Comparison of ENCODE assay signal across 21 cellular contexts in the genomic region with DNA sequence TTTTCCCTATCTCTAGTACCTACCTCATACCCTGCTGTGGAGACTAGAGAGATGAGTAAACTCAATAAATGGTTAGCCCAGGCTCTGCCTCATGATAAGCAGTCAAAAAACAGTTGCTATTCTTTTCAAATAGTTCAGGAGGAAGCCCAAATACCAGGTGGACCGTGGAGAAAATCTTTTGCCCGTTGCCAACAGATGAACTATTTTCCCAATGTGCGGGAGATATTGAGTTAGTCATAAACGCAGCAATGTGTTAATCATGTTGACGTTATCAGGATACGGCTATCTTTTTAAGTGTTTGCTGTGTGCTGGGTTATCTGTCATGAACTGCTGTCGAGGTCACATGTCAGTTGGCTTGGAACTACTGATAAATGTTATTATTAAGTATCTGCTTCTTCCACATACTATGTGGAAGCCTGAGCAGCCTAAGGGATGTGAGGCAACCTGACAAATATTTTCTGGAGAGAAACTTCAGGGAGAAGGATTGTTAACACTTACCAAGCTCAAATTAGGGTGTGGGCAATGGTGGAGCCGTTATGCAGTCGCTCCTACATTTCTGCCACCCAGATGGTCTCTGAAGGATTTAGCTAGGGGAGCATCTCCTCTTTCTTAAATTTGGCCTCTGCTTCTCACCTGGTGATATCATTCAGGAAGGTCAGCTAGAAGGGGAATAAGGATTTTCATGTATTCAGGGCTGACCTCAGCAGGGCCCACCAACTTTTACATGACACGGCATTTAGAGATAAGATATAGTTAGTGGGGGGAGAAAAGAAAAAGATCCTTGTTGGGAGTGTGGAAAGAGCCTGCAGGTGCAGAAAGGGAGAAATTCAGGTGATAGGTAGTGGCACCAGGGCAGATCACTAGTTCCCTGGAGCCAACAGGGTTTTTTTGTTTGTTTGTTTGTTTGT. TPM values are rescaled to one million over a fixed set of nuclear protein-coding genes. Genes with fewer than 3 reads are reported as not detected.
A peak's percentile ranks its signal among the peaks of the same experiment; 100 is the strongest.
DNase-seq lines count a peak whose midpoint lies in the region; ATAC-seq, FAIRE-seq and TF ChIP-seq lines count a peak whose summit lies in the region.
"Had no signal": no experiment of that assay in that cellular context is flagged by ENCODE, and none has a peak within 500 bp of the region (broad histone marks: within the 10 kb centered on the region; RNA-seq: fewer than 3 reads in every experiment).

No MANE protein-coding gene starts in this region.

- H3K79me2 ChIP-seq in K562 (ENCODE audit: control insufficient read depth, insufficient read depth, low read length) (no peaks in the 10 kb centered on the region), HepG2 (ENCODE audit: insufficient read depth, low read length) (no peaks in the 10 kb centered on the region)

- BruUV-seq in K562 (replicated peaks; lab: Mats Ljungman, UMichigan) = no TSS peak
- no TSS peak for BruUV-seq in HepG2 (replicated peaks; lab: Mats Ljungman, UMichigan)

- ATAC-seq in A549 (peak; percentile 60 to 80; a peak in 4 of 6 replicates), K562 (peak; percentile 84), HepG2 (no peak), HG03039 (IDR thresholded peaks at IDR 0.05; ENCODE audit: unreplicated experiment) (no peak), HG03280 (IDR thresholded peaks at IDR 0.05; ENCODE audit: unreplicated experiment) (no peak)
- ATAC-seq: effector memory CD8-positive, alpha-beta T cell; sciatic nerve had no signal

- no peak for TF ChIP-seq CTCF in A549 (IDR thresholded peaks at IDR 0.05)
- TF ChIP-seq CTCF in K562 (IDR thresholded peaks at IDR 0.05 in 2 of 3, conservative IDR thresholded peaks at IDR 0.05 in 1 of 3; ENCODE audit: insufficient read depth in 2 of 3, low read depth in 1 of 3, low read length in 3 of 3) = no peak
- TF ChIP-seq CTCF in HepG2 (CRISPR knock-in tag; IDR thresholded peaks at IDR 0.05) = no peak
- TF ChIP-seq CTCF in esophagus muscularis mucosa (IDR thresholded peaks at IDR 0.05) = no peak

- DNase-seq in A549 (ENCODE audit: low read depth in 1 of 2, low spot score in 1 of 2) (peak in 1 of 2 experiments; percentile 39), LHCN-M2 (ENCODE audit: low read depth) (peak; percentile 12), K562 (ENCODE audit: extremely low read depth in 1 of 4, low spot score in 3 of 4) (peak; percentile 72 to 90 (median 74)), HepG2 (ENCODE audit: low spot score) (no peak), T-helper 2 cell (no peak), esophagus muscularis mucosa (ENCODE audit: extremely low spot score) (no peak)
- DNase-seq: ACHN; activated CD4-positive, alpha-beta T cell treated with anti-CD3 and anti-CD28 coated beads for 1 hour; central memory CD4-positive, alpha-beta T cell; DND-41; effector memory CD8-positive, alpha-beta T cell; GM23248; NCI-H2081; NCI-H524; SIG-M5; transverse colon had no signal

- 14% methylated on average over 10 of the region's 10 CpGs for WGBS in A549 (ENCODE audit: missing lambda C conversion rate)
- WGBS in K562 (ENCODE audit: insufficient coverage, low coverage, missing lambda C conversion rate) = under 1% methylated on average over 10 of the region's 10 CpGs
- WGBS in HepG2 (ENCODE audit: low lambda C conversion rate) = 6% methylated on average over 10 of the region's 10 CpGs
- WGBS in esophagus muscularis mucosa = 60% methylated on average over 10 of the region's 10 CpGs

- FAIRE-seq in A549 (lab: Jason Lieb, UNC) (no peak), K562 (lab: Jason Lieb, UNC) (peak; percentile 91), HepG2 (lab: Jason Lieb, UNC) (no peak)

- no peaks in the 10 kb centered on the region for H3K9me1 ChIP-seq in K562 (ENCODE audit: control insufficient read depth, insufficient read depth, low read length)

- H3K27ac ChIP-seq in A549 (no peak overlapping the region), K562 (ENCODE audit: extremely low read depth, low read depth, low read length) (peak overlapping the region; percentile 35), HepG2 (ENCODE audit: extremely low read length, insufficient read depth, low read length) (no peak overlapping the region), esophagus muscularis mucosa (replicated peaks in 1 of 4) (no peak overlapping the region)
- H3K27ac ChIP-seq: GM23248, neutrophil, transverse colon had no signal

- no peaks in the 10 kb centered on the region for H3K9me3 ChIP-seq in A549
- peaks cover 2% of the 10 kb centered on the region; the same call in 1 of the 2 replicates for H3K9me3 ChIP-seq in K562 (replicated peaks; ENCODE audit: control insufficient read depth, insufficient read depth, low read depth, low read length)
- no peaks in the 10 kb centered on the region for H3K9me3 ChIP-seq in HepG2 (ENCODE audit: low read length)
- no peaks in the 10 kb centered on the region for H3K9me3 ChIP-seq in esophagus muscularis mucosa
- H3K9me3 ChIP-seq: neutrophil, transverse colon had no signal

- TF ChIP-seq RAD21 in A549 (conservative IDR thresholded peaks at IDR 0.05 in 1 of 2, IDR thresholded peaks at IDR 0.05 in 1 of 2) = no peak
- TF ChIP-seq RAD21 in K562 (CRISPR knock-in tag; conservative IDR thresholded peaks at IDR 0.05 in 1 of 2, IDR thresholded peaks at IDR 0.05 in 1 of 2) = peak in 1 of 2 experiments; percentile 12; a peak in 2 of 4 replicates
- TF ChIP-seq RAD21 in HepG2 (CRISPR knock-in tag; IDR thresholded peaks at IDR 0.05) = no peak

- peak overlapping the region; percentile 30; the same call in 1 of the 2 replicates for H2AFZ ChIP-seq in K562 (ENCODE audit: low read depth, low read length)
- no peak overlapping the region for H2AFZ ChIP-seq in HepG2 (ENCODE audit: low read length)
- H2AFZ ChIP-seq: GM23248 had no signal

- POLR2A ChIA-PET in A549 (lab: Yijun Ruan, JAX) (no interaction called here), K562 (lab: Yijun Ruan, JAX) (interaction anchor here (0.7 to 1.3 kb wide), 6 partner anchors 12 to 668 kb away, joined by 3 read pairs; a partner anchor contains a TSS), HepG2 (lab: Yijun Ruan, JAX) (no interaction called here)

- intact Hi-C loops in K562 (cut with micrococcal nuclease) = no loop called here
- intact Hi-C loops in HepG2 (cut with micrococcal nuclease; ENCODE audit: unreplicated experiment) = no loop called here
- intact Hi-C loops in esophagus muscularis mucosa (cut with DNase I) = no loop called here

- CTCF ChIA-PET in A549 (lab: Yijun Ruan, JAX) = interaction anchor here (1.0 to 1.4 kb wide), 4 partner anchors 13 to 94 kb away, joined by 3 read pairs; no protein-coding TSS in a partner anchor
- CTCF ChIA-PET in K562 (lab: Yijun Ruan, JAX; ENCODE audit: low intra/inter-chr PET ratio) = no interaction called here
- CTCF ChIA-PET in HepG2 (lab: Yijun Ruan, JAX; ENCODE audit: low intra/inter-chr PET ratio, low total read pairs) = no interaction called here

- H3K27me3 ChIP-seq in K562 (ENCODE audit: control insufficient read depth in 2 of 2, insufficient read depth in 2 of 2, low read length in 2 of 2) = no peaks in the 10 kb centered on the region
- peaks cover 0 to 4% of the 10 kb centered on the region in 2 experiments; a peak in 1 of 5 replicates for H3K27me3 ChIP-seq in HepG2 (ENCODE audit: control insufficient read depth in 1 of 2, insufficient read depth in 2 of 2, low read length in 2 of 2)
- no peaks in the 10 kb centered on the region for H3K27me3 ChIP-seq in esophagus muscularis mucosa
- H3K27me3 ChIP-seq: transverse colon had no signal

- H3K4me3 ChIP-seq in A549 (no peak overlapping the region), K562 (no peak overlapping the region), HepG2 (replicated peaks in 1 of 3; ENCODE audit: insufficient read depth in 1 of 3, low read depth in 2 of 3, low read length in 3 of 3) (no peak overlapping the region), esophagus muscularis mucosa (no peak overlapping the region)
- H3K4me3 ChIP-seq: GM23248, transverse colon had no signal

- no peak for TF ChIP-seq POLR2A in A549 (IDR thresholded peaks at IDR 0.05; ENCODE audit: low read length)
- TF ChIP-seq POLR2A in K562 (conservative IDR thresholded peaks at IDR 0.05) = no peak
- TF ChIP-seq POLR2A in HepG2 (IDR thresholded peaks at IDR 0.05; ENCODE audit: insufficient read depth in 1 of 2, low read depth in 2 of 2, low read length in 2 of 2) = no peak
- no peak for TF ChIP-seq POLR2A in esophagus muscularis mucosa (IDR thresholded peaks at IDR 0.05; ENCODE audit: low read depth)

- TF ChIP-seq EP300 in A549 (IDR thresholded peaks at IDR 0.05) = no peak
- peak; percentile 100 for TF ChIP-seq EP300 in K562 (IDR thresholded peaks at IDR 0.05; ENCODE audit: low read length)
- no peak for TF ChIP-seq EP300 in HepG2 (IDR thresholded peaks at IDR 0.05; ENCODE audit: low read depth in 2 of 2, low read length in 2 of 2)
- TF ChIP-seq EP300 in HepG2 (CRISPR knock-in tag; IDR thresholded peaks at IDR 0.05; ENCODE audit: borderline replicate concordance) = no peak
- no peak for TF ChIP-seq EP300 in esophagus muscularis mucosa (IDR thresholded peaks at IDR 0.05)

- H4K20me1 ChIP-seq in K562 (replicated peaks; ENCODE audit: control insufficient read depth, insufficient read depth, low read length) (0 out of 2 replicates have a peak, but pooled peaks cover 5% of the 10 kb centered on the region), HepG2 (ENCODE audit: insufficient read depth, low read length) (no peaks in the 10 kb centered on the region)

- in situ Hi-C loops in K562 (cut with MboI) = no loop called here
- in situ Hi-C loops in HepG2 (cut with HindIII; ENCODE audit: extremely low pct_ligation_motif_present, low pct_unique_long_range_greater_than_20kb) = no loop called here

- H3K36me3 ChIP-seq in K562 (ENCODE audit: control insufficient read depth, insufficient read depth, low read length) (no peaks in the 10 kb centered on the region), HepG2 (replicated peaks in 1 of 2; ENCODE audit: control insufficient read depth in 1 of 2, insufficient read depth in 2 of 2, low read length in 2 of 2) (no peaks in the 10 kb centered on the region), esophagus muscularis mucosa (no peaks in the 10 kb centered on the region)
- H3K36me3 ChIP-seq: neutrophil, transverse colon had no signal

- H3K9ac ChIP-seq in K562 (ENCODE audit: insufficient read depth in 1 of 2, low read depth in 2 of 2, low read length in 2 of 2) = peak overlapping the region in 1 of 2 experiments; percentile 39; a peak in 2 of 4 replicates
- H3K9ac ChIP-seq in HepG2 (ENCODE audit: insufficient read depth, low read depth, low read length) = no peak overlapping the region
- H3K9ac ChIP-seq: GM23248 had no signal

- H3K4me1 ChIP-seq in A549 (peaks cover 10% of the 10 kb centered on the region), K562 (replicated peaks in 1 of 2; ENCODE audit: control insufficient read depth in 2 of 2, insufficient read depth in 2 of 2, low read length in 2 of 2) (peaks cover 23 to 36% of the 10 kb centered on the region in 2 experiments), HepG2 (ENCODE audit: insufficient read depth, low read length) (no peaks in the 10 kb centered on the region), esophagus muscularis mucosa (no peaks in the 10 kb centered on the region)
- H3K4me1 ChIP-seq: transverse colon had no signal

- H3K4me2 ChIP-seq in A549 (peak overlapping the region; percentile 40), K562 (ENCODE audit: insufficient read depth, low read length) (peak overlapping the region; percentile 54), HepG2 (ENCODE audit: low read depth, low read length) (no peak overlapping the region)

RNA-seq across cellular contexts. Expression of a gene that starts 33.5 kb away (rescaled TPM):
- polyA plus RNA-seq in A549 (2011; rRNA removed) (not detected in 2 replicates), A549 (2017; fragmentation: RNase III; extraction: RNeasy Plus Mini Kit Qiagen cat#74134 plus additional on column Dnase treatment) (not detected in 3 replicates), K562 (2011; rRNA removed) (not detected in 2 replicates), K562 (2014; fragmentation: Illumina TruSeq; extraction: Trizol) (not detected in 2 replicates), K562 (2014; fragmentation: Nextera tagmentation; extraction: Ambion mirVana) (not detected), K562 (2014; rRNA removed) (not detected in 2 replicates), HepG2 (2011; rRNA removed) (0.30 and 0.71 TPM in 2 replicates)
- not detected in 2 replicates for polyA plus RNA-seq in A549 (2012; cell fraction: cytosol; rRNA removed)
- not detected in 2 replicates for polyA plus RNA-seq in A549 (2012; cell fraction: nucleus; rRNA removed)
- not detected in 2 replicates for polyA minus RNA-seq in A549 (2011; rRNA and poly(A)+ RNA removed)
- total RNA-seq in LHCN-M2 (2014; rRNA removed) (not detected in 2 replicates), K562 (2014; rRNA removed) (not detected in 2 replicates), K562 (2014; rRNA removed; fragmentation: Illumina TruSeq; extraction: Trizol) (not detected in 2 replicates), K562 (2015; rRNA removed; fragmentation: Illumina TruSeq; extraction: Trizol) (not detected in 2 replicates), K562 (2021) (0.86 and 1.1 TPM in 2 replicates), HepG2 (2016; rRNA removed; fragmentation: Illumina TruSeq; extraction: Trizol) (0.08 and 0.11 TPM in 2 replicates), esophagus muscularis mucosa (10 to 100 TPM in 2 of 4 donors, 1 to 10 TPM in 2; 4.5 to 13.1 (median 10.4) TPM)
- not detected for polyA plus RNA-seq in LHCN-M2 (2012)
- total RNA-seq in K562 (2011; cell fraction: chromatin; rRNA removed; ENCODE audit: low replicate concordance) = not detected in 2 replicates
- total RNA-seq in K562 (2011; cell fraction: nucleolus; rRNA removed) = not detected in 2 replicates
- total RNA-seq in K562 (2011; cell fraction: nucleoplasm; rRNA removed) = not detected in 2 replicates
- not detected in 2 replicates for polyA plus RNA-seq in K562 (2011; cell fraction: cytosol; rRNA removed)
- polyA plus RNA-seq in K562 (2011; cell fraction: nucleus; rRNA removed) = not detected in 2 replicates
- polyA plus RNA-seq in K562 (2012) = not detected in 2 replicates
- not detected in 2 replicates for polyA minus RNA-seq in K562 (2011; rRNA and poly(A)+ RNA removed)
- not detected in 2 replicates for polyA minus RNA-seq in K562 (2011; cell fraction: cytosol; rRNA and poly(A)+ RNA removed)
- not detected in 2 replicates for polyA minus RNA-seq in K562 (2011; cell fraction: nucleus; rRNA and poly(A)+ RNA removed)
- not detected in 2 replicates for total RNA-seq in HepG2 (2016; cell fraction: cytosol; rRNA removed; fragmentation: Illumina TruSeq; extraction: Trizol; ENCODE audit: low read depth)
- total RNA-seq in HepG2 (2016; cell fraction: insoluble cytoplasmic fraction; rRNA removed; fragmentation: Illumina TruSeq; extraction: Trizol) = 0.06 and 0.11 TPM in 2 replicates
- total RNA-seq in HepG2 (2016; cell fraction: membrane; rRNA removed; fragmentation: Illumina TruSeq; extraction: Trizol) = 0.06 TPM in 1 of 2 replicates, not detected in the other
- 0.84 TPM in 1 of 2 replicates, not detected in the other for total RNA-seq in HepG2 (2016; cell fraction: nucleus; rRNA removed; fragmentation: Illumina TruSeq; extraction: Trizol)
- 0.20 and 0.68 TPM in 2 replicates for polyA plus RNA-seq in HepG2 (2011; cell fraction: cytosol; rRNA removed)
- polyA plus RNA-seq in HepG2 (2011; cell fraction: nucleus; rRNA removed) = 0.10 and 0.17 TPM in 2 replicates
- 3.2 and 10.9 TPM in 2 replicates for polyA plus RNA-seq in HepG2 (2012)
- not detected in 2 replicates for polyA plus RNA-seq in HepG2 (2016; cell fraction: cytosol; fragmentation: Illumina TruSeq; extraction: Trizol; ENCODE audit: low read depth)
- not detected in 2 replicates for polyA plus RNA-seq in HepG2 (2016; cell fraction: insoluble cytoplasmic fraction; fragmentation: Illumina TruSeq; extraction: Trizol; ENCODE audit: low read depth)
- polyA plus RNA-seq in HepG2 (2016; cell fraction: membrane; fragmentation: Illumina TruSeq; extraction: Trizol; ENCODE audit: low read depth) = not detected in 2 replicates
- 0.15 TPM in 1 of 2 replicates, not detected in the other for polyA plus RNA-seq in HepG2 (2016; cell fraction: nucleus; fragmentation: Illumina TruSeq; extraction: Trizol; ENCODE audit: insufficient read depth, low read depth)
- 0.26 TPM in 1 of 2 replicates, not detected in the other for polyA minus RNA-seq in HepG2 (2011; rRNA and poly(A)+ RNA removed; ENCODE audit: low replicate concordance)
- polyA minus RNA-seq in HepG2 (2011; cell fraction: cytosol; rRNA and poly(A)+ RNA removed) = 0.30 TPM in 1 of 2 replicates, not detected in the other
- 0.26 and 0.62 TPM in 2 replicates for polyA minus RNA-seq in HepG2 (2011; cell fraction: nucleus; rRNA and poly(A)+ RNA removed)
- total RNA-seq: activated CD8-positive, alpha-beta memory T cell treated with anti-CD3 and anti-CD28 coated beads for 36 hours; GM23248; sciatic nerve had no signal
- polyA plus RNA-seq: GM23248 had no signal

RNA-seq across cellular contexts. Expression of a gene that starts 54.5 kb away (rescaled TPM):
- polyA plus RNA-seq in A549 (2011; rRNA removed) (168 and 179 TPM in 2 replicates), A549 (2017; fragmentation: RNase III; extraction: RNeasy Plus Mini Kit Qiagen cat#74134 plus additional on column Dnase treatment) (122 to 129 TPM (median 125 TPM) in 3 replicates), K562 (2011; rRNA removed) (269 and 357 TPM in 2 replicates), K562 (2014; fragmentation: Illumina TruSeq; extraction: Trizol) (553 and 639 TPM in 2 replicates), K562 (2014; fragmentation: Nextera tagmentation; extraction: Ambion mirVana) (100 to 1,000 TPM; 406 to 588 TPM), K562 (2014; rRNA removed) (230 and 247 TPM in 2 replicates), HepG2 (2011; rRNA removed) (49.1 and 56.8 TPM in 2 replicates)
- 79.0 and 81.5 TPM in 2 replicates for polyA plus RNA-seq in A549 (2012; cell fraction: cytosol; rRNA removed)
- polyA plus RNA-seq in A549 (2012; cell fraction: nucleus; rRNA removed) = 47.3 and 72.7 TPM in 2 replicates
- polyA minus RNA-seq in A549 (2011; rRNA and poly(A)+ RNA removed) = 54.3 and 57.7 TPM in 2 replicates
- total RNA-seq in LHCN-M2 (2014; rRNA removed) (109 and 220 TPM in 2 replicates), K562 (2014; rRNA removed) (128 and 130 TPM in 2 replicates), K562 (2014; rRNA removed; fragmentation: Illumina TruSeq; extraction: Trizol) (192 and 248 TPM in 2 replicates), K562 (2015; rRNA removed; fragmentation: Illumina TruSeq; extraction: Trizol) (138 and 155 TPM in 2 replicates), K562 (2021) (190 and 201 TPM in 2 replicates), HepG2 (2016; rRNA removed; fragmentation: Illumina TruSeq; extraction: Trizol) (95.2 and 128 TPM in 2 replicates), esophagus muscularis mucosa (100 to 1,000 TPM in 3 of 4 donors, 10 to 100 TPM in 1; 99.9 to 135 (median 119) TPM)
- polyA plus RNA-seq in LHCN-M2 (2012) = 51.3 TPM
- 145 and 414 TPM in 2 replicates for total RNA-seq in K562 (2011; cell fraction: chromatin; rRNA removed; ENCODE audit: low replicate concordance)
- total RNA-seq in K562 (2011; cell fraction: nucleolus; rRNA removed) = 52.5 and 60.0 TPM in 2 replicates
- total RNA-seq in K562 (2011; cell fraction: nucleoplasm; rRNA removed) = 116 and 161 TPM in 2 replicates
- polyA plus RNA-seq in K562 (2011; cell fraction: cytosol; rRNA removed) = 144 and 306 TPM in 2 replicates
- polyA plus RNA-seq in K562 (2011; cell fraction: nucleus; rRNA removed) = 65.1 and 120 TPM in 2 replicates
- polyA plus RNA-seq in K562 (2012) = 223 and 282 TPM in 2 replicates
- 509 and 557 TPM in 2 replicates for polyA minus RNA-seq in K562 (2011; rRNA and poly(A)+ RNA removed)
- polyA minus RNA-seq in K562 (2011; cell fraction: cytosol; rRNA and poly(A)+ RNA removed) = 79.4 and 89.1 TPM in 2 replicates
- polyA minus RNA-seq in K562 (2011; cell fraction: nucleus; rRNA and poly(A)+ RNA removed) = 57.2 and 97.5 TPM in 2 replicates
- total RNA-seq in HepG2 (2016; cell fraction: cytosol; rRNA removed; fragmentation: Illumina TruSeq; extraction: Trizol; ENCODE audit: low read depth) = 4.0 and 6.8 TPM in 2 replicates
- 89.3 and 126 TPM in 2 replicates for total RNA-seq in HepG2 (2016; cell fraction: insoluble cytoplasmic fraction; rRNA removed; fragmentation: Illumina TruSeq; extraction: Trizol)
- total RNA-seq in HepG2 (2016; cell fraction: membrane; rRNA removed; fragmentation: Illumina TruSeq; extraction: Trizol) = 14.2 and 16.2 TPM in 2 replicates
- total RNA-seq in HepG2 (2016; cell fraction: nucleus; rRNA removed; fragmentation: Illumina TruSeq; extraction: Trizol) = 61.9 and 75.0 TPM in 2 replicates
- 55.9 and 73.4 TPM in 2 replicates for polyA plus RNA-seq in HepG2 (2011; cell fraction: cytosol; rRNA removed)
- polyA plus RNA-seq in HepG2 (2011; cell fraction: nucleus; rRNA removed) = 25.3 and 27.2 TPM in 2 replicates
- 72.7 and 78.6 TPM in 2 replicates for polyA plus RNA-seq in HepG2 (2012)
- 5.4 and 5.8 TPM in 2 replicates for polyA plus RNA-seq in HepG2 (2016; cell fraction: cytosol; fragmentation: Illumina TruSeq; extraction: Trizol; ENCODE audit: low read depth)
- polyA plus RNA-seq in HepG2 (2016; cell fraction: insoluble cytoplasmic fraction; fragmentation: Illumina TruSeq; extraction: Trizol; ENCODE audit: low read depth) = 120 and 143 TPM in 2 replicates
- polyA plus RNA-seq in HepG2 (2016; cell fraction: membrane; fragmentation: Illumina TruSeq; extraction: Trizol; ENCODE audit: low read depth) = 9.0 and 13.3 TPM in 2 replicates
- polyA plus RNA-seq in HepG2 (2016; cell fraction: nucleus; fragmentation: Illumina TruSeq; extraction: Trizol; ENCODE audit: insufficient read depth, low read depth) = 59.8 and 70.0 TPM in 2 replicates
- 41.9 and 55.9 TPM in 2 replicates for polyA minus RNA-seq in HepG2 (2011; rRNA and poly(A)+ RNA removed; ENCODE audit: low replicate concordance)
- polyA minus RNA-seq in HepG2 (2011; cell fraction: cytosol; rRNA and poly(A)+ RNA removed) = 27.3 and 39.1 TPM in 2 replicates
- 49.2 and 53.0 TPM in 2 replicates for polyA minus RNA-seq in HepG2 (2011; cell fraction: nucleus; rRNA and poly(A)+ RNA removed)

Comparison
In these comparisons a context has a peak if more than half of its experiments do, and no peak if none do; other contexts are left out.
1. ATAC-seq: peak in A549 (2 of 2) and K562 (single experiment); none in HepG2 (single experiment), HG03039 (single experiment) and HG03280 (single experiment).
2. DNase-seq: peak in LHCN-M2 (single experiment) and K562 (4 of 4); none in HepG2 (single experiment), T-helper 2 cell (0 of 5) and esophagus muscularis mucosa (single experiment).